10 cellular contexts compared by ENCODE assay signal in the genomic region with DNA sequence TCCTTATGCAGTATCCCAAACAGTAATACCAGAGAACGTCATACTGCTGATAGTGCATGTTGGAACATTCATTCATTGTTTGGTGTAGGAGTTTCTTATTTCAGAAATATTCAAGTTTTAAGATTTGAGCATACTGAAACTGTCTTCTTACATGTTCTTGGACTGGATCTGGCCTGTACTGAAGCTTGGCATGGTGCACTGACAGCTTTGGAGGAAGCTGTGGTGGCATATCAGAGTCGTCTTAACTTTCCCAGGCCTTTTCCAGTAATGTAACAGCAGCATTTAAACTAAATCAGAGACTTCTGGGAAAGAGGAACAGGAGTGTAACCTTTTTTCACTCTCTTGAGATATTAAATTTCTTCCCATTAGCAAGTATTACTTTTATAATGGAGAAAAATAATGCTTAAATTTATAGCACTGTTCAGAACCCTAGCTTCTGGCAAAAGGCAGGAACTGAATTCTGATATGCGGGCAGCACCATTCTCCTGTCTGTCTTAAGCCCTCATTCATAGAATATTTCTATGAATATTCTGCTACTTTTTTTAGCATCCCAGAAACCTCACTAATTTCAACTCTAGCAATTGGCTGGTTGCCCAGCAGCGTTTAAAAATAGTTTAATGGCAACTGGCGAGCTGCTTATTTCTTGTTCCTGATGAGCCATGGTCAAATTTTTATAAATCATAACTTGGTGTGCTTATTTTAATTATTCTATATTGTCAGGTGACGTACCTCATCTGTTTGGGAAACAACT. TPM values are rescaled to one million over a fixed set of nuclear protein-coding genes. Genes with fewer than 3 reads are reported as not detected.
DNase-seq lines count a peak whose midpoint lies in the region; ATAC-seq and TF ChIP-seq lines count a peak whose summit lies in the region.
"Had no signal": no experiment of that assay in that cellular context is flagged by ENCODE, and none has a peak within 500 bp of the region (broad histone marks: within the 10 kb centered on the region; RNA-seq: fewer than 3 reads in every experiment).

No MANE protein-coding gene starts in this region.

- H3K4me1 ChIP-seq in MM.1S (ENCODE audit: low read length) (peaks cover 50% of the 10 kb centered on the region), upper lobe of right lung (peaks cover 43% of the 10 kb centered on the region)

- H3K27ac ChIP-seq in MM.1S (ENCODE audit: low read length) (peak overlapping the region; percentile 71), upper lobe of right lung (peak overlapping the region; percentile 26)
- H3K27ac ChIP-seq: PC-9 had no signal

- ATAC-seq in upper lobe of right lung = no peak
- ATAC-seq in HG03045 (IDR thresholded peaks at IDR 0.05; ENCODE audit: unreplicated experiment) = no peak
- ATAC-seq in GM18520 (IDR thresholded peaks at IDR 0.05; ENCODE audit: unreplicated experiment) = no peak

- H3F3A ChIP-seq in MM.1S (ENCODE audit: insufficient read depth, low read length) = peaks cover 34% of the 10 kb centered on the region

- intact Hi-C loops in upper lobe of right lung (cut with DNase I) = no loop called here

- DNase-seq in MM.1S = peak; percentile 67
- DNase-seq in choroid plexus epithelial cell (ENCODE audit: low read depth) = peak; percentile 79
- DNase-seq in medulla oblongata (ENCODE audit: extremely low spot score) = peak; percentile 27
- DNase-seq in upper lobe of right lung = no peak
- no peak for DNase-seq in GM19240 (ENCODE audit: insufficient read length, low spot score)
- DNase-seq: GF-D8, nephron progenitor cell, PC-9 had no signal

- H3K4me2 ChIP-seq in MM.1S (ENCODE audit: low read depth, low read length) = peak overlapping the region; percentile 76
- H3K4me2 ChIP-seq: PC-9 had no signal

- peak overlapping the region; percentile 18; the same call in 1 of the 2 replicates for H3K9ac ChIP-seq in MM.1S (ENCODE audit: low read length)

- no peaks in the 10 kb centered on the region for H4K20me1 ChIP-seq in MM.1S (ENCODE audit: insufficient read depth, low read length)

- H3K9me3 ChIP-seq in MM.1S (replicated peaks; ENCODE audit: insufficient read depth, low read length) (no peaks in the 10 kb centered on the region), upper lobe of right lung (no peaks in the 10 kb centered on the region)

- no peak for TF ChIP-seq CTCF in MM.1S (IDR thresholded peaks at IDR 0.05; ENCODE audit: low read length)
- TF ChIP-seq CTCF in choroid plexus epithelial cell (conservative IDR thresholded peaks at IDR 0.05; ENCODE audit: low read depth, low read length) = no peak
- no peak for TF ChIP-seq CTCF in upper lobe of right lung (IDR thresholded peaks at IDR 0.05)

- H3K4me3 ChIP-seq in MM.1S (ENCODE audit: low read length) (peak overlapping the region; percentile 35), choroid plexus epithelial cell (ENCODE audit: low read depth, low read length) (no peak overlapping the region), upper lobe of right lung (no peak overlapping the region)
- H3K4me3 ChIP-seq: PC-9 had no signal

- no peaks in the 10 kb centered on the region for H3K9me2 ChIP-seq in MM.1S (replicated peaks; ENCODE audit: insufficient read depth, low read length)

- no peaks in the 10 kb centered on the region for H3K36me3 ChIP-seq in MM.1S (replicated peaks; ENCODE audit: insufficient read depth, low read length)
- peaks cover 26% of the 10 kb centered on the region for H3K36me3 ChIP-seq in upper lobe of right lung

- peaks cover 69% of the 10 kb centered on the region for H3K79me2 ChIP-seq in MM.1S (ENCODE audit: low read length)

- H3K27me3 ChIP-seq in MM.1S (replicated peaks; ENCODE audit: insufficient read depth, low read length) (no peaks in the 10 kb centered on the region), upper lobe of right lung (no peaks in the 10 kb centered on the region)

- H2AFZ ChIP-seq in MM.1S (ENCODE audit: low read length) = no peak overlapping the region
- H2AFZ ChIP-seq: PC-9 had no signal

RNA-seq across cellular contexts. Expression of gene DNAJC13, which starts 31.1 kb away (rescaled TPM):
- 44.8 TPM for total RNA-seq in upper lobe of right lung

Comparison
In these comparisons a context has a peak if more than half of its experiments do, and no peak if none do; other contexts are left out.
1. DNase-seq: peak in MM.1S (single experiment), choroid plexus epithelial cell (single experiment) and medulla oblongata (single experiment); none in upper lobe of right lung (single experiment) and GM19240 (single experiment).